ENCODE assay signal across 8 cellular contexts in genomic region chr20:20710847-20711315, GRCh38. TPM values are rescaled to one million over a fixed set of nuclear protein-coding genes. Genes with fewer than 3 reads are reported as not detected.
DNase-seq lines count a peak whose midpoint lies in the region; ATAC-seq and TF ChIP-seq lines count a peak whose summit lies in the region.

No MANE protein-coding gene starts in this region.

- intact Hi-C loops in posterior vena cava (cut with DNase I): no loop called here

- no peak overlapping the region for H2AK5ac ChIP-seq in mesenchymal stem cell (ENCODE audit: low read length, severe bottlenecking)

- no peak overlapping the region for H3K9ac ChIP-seq in mesenchymal stem cell (ENCODE audit: low read length)

- no peak overlapping the region for H3K4me2 ChIP-seq in mesenchymal stem cell (ENCODE audit: low read length, poor library complexity, severe bottlenecking)

- H3K27ac ChIP-seq in CD8-positive, alpha-beta memory T cell (ENCODE audit: low read depth, low read length): no peak overlapping the region
- no peak overlapping the region for H3K27ac ChIP-seq in mesenchymal stem cell (ENCODE audit: low read length, poor library complexity, severe bottlenecking)

- H3K79me1 ChIP-seq in mesenchymal stem cell (replicated peaks; ENCODE audit: low read length, poor library complexity, severe bottlenecking): peaks cover 18% of the 10 kb centered on the region

- no peaks in the 10 kb centered on the region for H3K9me3 Mint-ChIP-seq in CD8-positive, alpha-beta memory T cell
- H3K9me3 Mint-ChIP-seq in effector memory CD8-positive, alpha-beta T cell: no peaks in the 10 kb centered on the region
- no peaks in the 10 kb centered on the region for H3K9me3 Mint-ChIP-seq in progenitor cell of endocrine pancreas (ENCODE audit: low read depth)

- peak overlapping the region; percentile 69 for H3K4me3 ChIP-seq in CD8-positive, alpha-beta memory T cell (ENCODE audit: low read length)
- peak overlapping the region in 1 of 2 experiments; percentile 85 for H3K4me3 ChIP-seq in mesenchymal stem cell (ENCODE audit: insufficient read depth in 1 of 2, low read depth in 1 of 2, low read length in 2 of 2)

- peak overlapping the region; percentile 84 to 98 (median 96) for H3K27ac Mint-ChIP-seq in CD8-positive, alpha-beta memory T cell
- peak overlapping the region; percentile 91 to 92 for H3K27ac Mint-ChIP-seq in effector memory CD8-positive, alpha-beta T cell
- peak overlapping the region; percentile 95 for H3K27ac Mint-ChIP-seq in progenitor cell of endocrine pancreas

- H2BK5ac ChIP-seq in mesenchymal stem cell (ENCODE audit: low read depth, low read length, poor library complexity, severe bottlenecking): no peak overlapping the region

- no peak overlapping the region for H3K23ac ChIP-seq in mesenchymal stem cell (ENCODE audit: low read length in 2 of 2)

- H3K18ac ChIP-seq in mesenchymal stem cell (ENCODE audit: low read depth in 1 of 2, low read length in 2 of 2): no peak overlapping the region

- H3K14ac ChIP-seq in mesenchymal stem cell (ENCODE audit: low read length in 2 of 2): no peak overlapping the region

- POLR2A ChIA-PET in CD8-positive, alpha-beta memory T cell (lab: Charles Lee): no interaction called here

- H4K8ac ChIP-seq in mesenchymal stem cell (ENCODE audit: low read length): no peak overlapping the region

- no peak overlapping the region for H2BK15ac ChIP-seq in mesenchymal stem cell (ENCODE audit: low read depth, poor library complexity, severe bottlenecking)

- 62% methylated on average over 3 of the region's 5 CpGs for WGBS in mesenchymal stem cell

- no peaks in the 10 kb centered on the region for H3K27me3 ChIP-seq in CD8-positive, alpha-beta memory T cell (ENCODE audit: insufficient read depth, low read length, poor library complexity, severe bottlenecking)
- no peaks in the 10 kb centered on the region for H3K27me3 ChIP-seq in mesenchymal stem cell (ENCODE audit: control insufficient read depth in 1 of 2, insufficient read depth in 1 of 2, low read length in 2 of 2)

- ATAC-seq in GM21786 (IDR thresholded peaks at IDR 0.05; ENCODE audit: unreplicated experiment): peak; percentile 27
- peak; percentile 21 for ATAC-seq in effector memory CD8-positive, alpha-beta T cell (replicated peaks)

- peaks cover 7% of the 10 kb centered on the region for H3K4me1 ChIP-seq in CD8-positive, alpha-beta memory T cell (ENCODE audit: insufficient read depth, low read length)
- peaks cover 9% of the 10 kb centered on the region for H3K4me1 ChIP-seq in mesenchymal stem cell (ENCODE audit: control insufficient read depth, insufficient read depth, low read depth, low read length)

- no peak overlapping the region for H2BK12ac ChIP-seq in mesenchymal stem cell (ENCODE audit: low read length in 2 of 2)

- H4K91ac ChIP-seq in mesenchymal stem cell (ENCODE audit: low read length): no peak overlapping the region

- CTCF ChIA-PET in CD8-positive, alpha-beta memory T cell (lab: Charles Lee): no interaction called here

- peaks cover 35 to 48% (median 46%) of the 10 kb centered on the region in 3 donors for H3K4me1 Mint-ChIP-seq in CD8-positive, alpha-beta memory T cell
- peaks cover 25 to 30% of the 10 kb centered on the region in 2 donors for H3K4me1 Mint-ChIP-seq in effector memory CD8-positive, alpha-beta T cell (ENCODE audit: low read depth in 2 of 2)
- peaks cover 32% of the 10 kb centered on the region for H3K4me1 Mint-ChIP-seq in progenitor cell of endocrine pancreas (ENCODE audit: low read depth)

- peak in 2 of 5 donors; percentile 20 to 22 for DNase-seq in CD8-positive, alpha-beta memory T cell
- DNase-seq in NCI-H69 (lab: John Stamatoyannopoulos, UW) (peak; percentile 68), progenitor cell of endocrine pancreas (ENCODE audit: low spot score, unreplicated experiment) (no peak), hypothalamus (lab: John Stamatoyannopoulos, UW) (no peak), mesenchymal stem cell (no peak), posterior vena cava (ENCODE audit: low spot score) (no peak)
- peak; percentile 7 to 40 (median 14) for DNase-seq in effector memory CD8-positive, alpha-beta T cell

- H3K4ac ChIP-seq in mesenchymal stem cell (ENCODE audit: low read depth in 1 of 2, low read length in 2 of 2): no peak overlapping the region

- H3K36me3 Mint-ChIP-seq in CD8-positive, alpha-beta memory T cell: peaks cover 0 to 7% (median 5%) of the 10 kb centered on the region in 3 donors
- H3K36me3 Mint-ChIP-seq in effector memory CD8-positive, alpha-beta T cell (ENCODE audit: insufficient read depth): no peaks in the 10 kb centered on the region
- peaks cover 2% of the 10 kb centered on the region for H3K36me3 Mint-ChIP-seq in progenitor cell of endocrine pancreas (ENCODE audit: insufficient read depth)

- H3K4me3 Mint-ChIP-seq in CD8-positive, alpha-beta memory T cell: peak overlapping the region; percentile 86 to 96 (median 94)
- H3K4me3 Mint-ChIP-seq in effector memory CD8-positive, alpha-beta T cell: peak overlapping the region; percentile 91 to 96
- peak overlapping the region; percentile 94 for H3K4me3 Mint-ChIP-seq in progenitor cell of endocrine pancreas (ENCODE audit: low read depth)

- no peaks in the 10 kb centered on the region for H3K27me3 Mint-ChIP-seq in CD8-positive, alpha-beta memory T cell
- peaks cover 0 to 3% of the 10 kb centered on the region in 2 donors for H3K27me3 Mint-ChIP-seq in effector memory CD8-positive, alpha-beta T cell
- H3K27me3 Mint-ChIP-seq in progenitor cell of endocrine pancreas: no peaks in the 10 kb centered on the region

- H3K9me3 ChIP-seq in CD8-positive, alpha-beta memory T cell (ENCODE audit: low read length): no peaks in the 10 kb centered on the region
- H3K9me3 ChIP-seq in mesenchymal stem cell (ENCODE audit: control insufficient read depth, low read length): no peaks in the 10 kb centered on the region

- H2AFZ ChIP-seq in mesenchymal stem cell (ENCODE audit: low read depth, low read length): no peak overlapping the region

- no peaks in the 10 kb centered on the region for H3K36me3 ChIP-seq in CD8-positive, alpha-beta memory T cell (ENCODE audit: insufficient read depth, low read length)
- H3K36me3 ChIP-seq in mesenchymal stem cell (ENCODE audit: control insufficient read depth in 1 of 2, insufficient read depth in 2 of 2, low read depth in 1 of 2, low read length in 2 of 2): no peaks in the 10 kb centered on the region

- TF ChIP-seq CTCF in progenitor cell of endocrine pancreas (IDR thresholded peaks at IDR 0.05; ENCODE audit: unreplicated experiment): no peak

- no peak overlapping the region for H2BK120ac ChIP-seq in mesenchymal stem cell (ENCODE audit: low read depth, low read length)

RNA-seq across cellular contexts. Expression of gene RALGAPA2, which starts 1.6 kb away (rescaled TPM):
- 10 to 100 TPM; 13.4 to 14.5 TPM for total RNA-seq in CD8-positive, alpha-beta memory T cell
- polyA plus RNA-seq in CD8-positive, alpha-beta memory T cell: 7.4 TPM
- total RNA-seq in progenitor cell of endocrine pancreas (103 and 109 TPM in 2 replicates), posterior vena cava (10 to 100 TPM; 34.2 to 38.0 TPM)
- polyA plus RNA-seq in mesenchymal stem cell (2013, experiment 1 of 2): 2.2 TPM
- polyA plus RNA-seq in mesenchymal stem cell (2013, experiment 2 of 2): 2.5 TPM

Comparison
In these comparisons a context has a peak if more than half of its experiments do, and no peak if none do; other contexts are left out.
1. DNase-seq: peak in NCI-H69 (single experiment) and effector memory CD8-positive, alpha-beta T cell (3 of 3); none in progenitor cell of endocrine pancreas (single experiment), hypothalamus (0 of 51), mesenchymal stem cell (single experiment) and posterior vena cava (single experiment).
2. Peak in every context shown above with its lines, with median percentiles within 50 percentile points of each other: H3K27ac Mint-ChIP-seq and H3K4me3 Mint-ChIP-seq.